ENCODE assay signal across 8 cellular contexts in genomic region chr15:31459011-31459748, GRCh38.
DNase-seq lines count a peak whose midpoint lies in the region; ATAC-seq lines count a peak whose summit lies in the region.

No MANE protein-coding gene starts in this region.

- peak; percentile 83 for ATAC-seq in HG03135 (IDR thresholded peaks at IDR 0.05; ENCODE audit: unreplicated experiment)
- ATAC-seq in activated T-cell treated with anti-CD3 and anti-CD28 coated beads, Interleukin-2, amount 50 U/mL, for 4 hours = peak; percentile 93 to 96
- peak; percentile 97 for ATAC-seq in stimulated activated memory B cell treated with anti-CD40 and anti-IgM and Interleukin-4, amounts not matched to agents 10 μg/mL and 1 μg/mL and 100 μg/mL, for 72 hours

- peak overlapping the region; percentile 24 for H3K27ac Mint-ChIP-seq in stimulated activated memory B cell treated with anti-CD40 and anti-IgM and Interleukin-4, amounts not matched to agents 10 μg/mL and 1 μg/mL and 100 μg/mL, for 72 hours

- H3K36me3 Mint-ChIP-seq in activated T-cell treated with anti-CD3 and anti-CD28 coated beads, Interleukin-2, amount 50 U/mL, for 4 hours (ENCODE audit: insufficient read depth) = no peaks in the 10 kb centered on the region
- peaks cover 8% of the 10 kb centered on the region for H3K36me3 Mint-ChIP-seq in stimulated activated memory B cell treated with anti-CD40 and anti-IgM and Interleukin-4, amounts not matched to agents 10 μg/mL and 1 μg/mL and 100 μg/mL, for 72 hours

- peaks cover 29% of the 10 kb centered on the region for H3K4me1 Mint-ChIP-seq in activated T-cell treated with anti-CD3 and anti-CD28 coated beads, Interleukin-2, amount 50 U/mL, for 4 hours (ENCODE audit: low read depth)
- H3K4me1 Mint-ChIP-seq in stimulated activated memory B cell treated with anti-CD40 and anti-IgM and Interleukin-4, amounts not matched to agents 10 μg/mL and 1 μg/mL and 100 μg/mL, for 72 hours = peaks cover 44% of the 10 kb centered on the region

- peak overlapping the region; percentile 50 for H3K4me3 Mint-ChIP-seq in activated T-cell treated with anti-CD3 and anti-CD28 coated beads, Interleukin-2, amount 50 U/mL, for 4 hours
- peak overlapping the region; percentile 58 for H3K4me3 Mint-ChIP-seq in stimulated activated memory B cell treated with anti-CD40 and anti-IgM and Interleukin-4, amounts not matched to agents 10 μg/mL and 1 μg/mL and 100 μg/mL, for 72 hours

- no peaks in the 10 kb centered on the region for H3K27me3 Mint-ChIP-seq in activated T-cell treated with anti-CD3 and anti-CD28 coated beads, Interleukin-2, amount 50 U/mL, for 4 hours (ENCODE audit: low read depth)
- H3K27me3 Mint-ChIP-seq in stimulated activated memory B cell treated with anti-CD40 and anti-IgM and Interleukin-4, amounts not matched to agents 10 μg/mL and 1 μg/mL and 100 μg/mL, for 72 hours = no peaks in the 10 kb centered on the region

- DNase-seq in activated CD4-positive, alpha-beta T cell treated with anti-CD3 and anti-CD28 coated beads for 1 hour = peak; percentile 7
- DNase-seq in activated CD4-positive, alpha-beta T cell treated with anti-CD3 and anti-CD28 coated beads, Interleukin-2, amount 50 U/mL, for 1 hour = no peak
- no peak for DNase-seq in activated T-cell treated with anti-CD3 and anti-CD28 coated beads, Interleukin-2, amount 50 U/mL, for 4 hours
- DNase-seq in NCI-H2107 (lab: John Stamatoyannopoulos, UW) (no peak), AG08396 (ENCODE audit: low spot score) (no peak), epidermal melanocyte (ENCODE audit: insufficient read length, low spot score) (no peak)

- peaks cover 7% of the 10 kb centered on the region for H3K9me3 Mint-ChIP-seq in activated T-cell treated with anti-CD3 and anti-CD28 coated beads, Interleukin-2, amount 50 U/mL, for 4 hours
- peaks cover 6% of the 10 kb centered on the region for H3K9me3 Mint-ChIP-seq in stimulated activated memory B cell treated with anti-CD40 and anti-IgM and Interleukin-4, amounts not matched to agents 10 μg/mL and 1 μg/mL and 100 μg/mL, for 72 hours
